Comparison of ENCODE assay signal across 17 cellular contexts in genomic region chr17:19566176-19566575, GRCh38.
"Had no signal": no experiment of that assay in that cellular context is flagged by ENCODE, and none has a peak within 500 bp of the region (broad histone marks: within the 10 kb centered on the region; RNA-seq: fewer than 3 reads in every experiment).

No MANE protein-coding gene starts in this region.

- H3K4me3 ChIP-seq: stomach, suprapubic skin, testis, thoracic aorta, thyroid gland, tibial artery, tibial nerve, transverse colon, upper lobe of left lung, upper lobe of right lung, uterus, vagina had no signal

- H3K9me3 ChIP-seq: stomach, suprapubic skin, testis, thoracic aorta, thyroid gland, tibial artery, tibial nerve, transverse colon, upper lobe of left lung, upper lobe of right lung, uterus, vagina had no signal

- H3K4me1 ChIP-seq: suprapubic skin, testis, tibial artery, upper lobe of left lung, upper lobe of right lung, uterus had no signal

- H3K36me3 ChIP-seq: stomach, suprapubic skin, thoracic aorta, thyroid gland, tibial nerve, transverse colon, upper lobe of left lung, upper lobe of right lung, uterus, vagina had no signal

- ATAC-seq: stimulated activated effector memory CD8-positive, alpha-beta T cell treated with anti-CD3 and anti-CD28 coated beads, Interleukin-12 subunit alpha, Interleukin-12 subunit beta, amount 100 ng/mL, for 72 hours; stimulated activated memory B cell treated with anti-CD40 and anti-IgM and Interleukin-4, amounts not matched to agents 10 μg/mL and 1 μg/mL and 100 μg/mL, for 72 hours; stimulated activated naive B cell treated with anti-CD40 and anti-IgM and Interleukin-4, amounts not matched to agents 10 μg/mL and 1 μg/mL and 100 μg/mL, for 72 hours; stimulated activated naive CD8-positive, alpha-beta T cell treated with anti-CD3 and anti-CD28 coated beads, Interleukin-15, amount 100 ng/mL, for 72 hours; stimulated activated naive CD8-positive, alpha-beta T cell treated with anti-CD3 and anti-CD28 coated beads, Interleukin-15, Interleukin-2, amounts not matched to agents 100 U/mL and 50 U/mL, for 24 hours had no signal

- H3K27ac ChIP-seq: stomach, suprapubic skin, testis, thoracic aorta, thyroid gland, tibial artery, tibial nerve, transverse colon, upper lobe of left lung, upper lobe of right lung, uterus, vagina had no signal
